Comparison of ENCODE assay signal across 13 cellular contexts in the genomic region with DNA sequence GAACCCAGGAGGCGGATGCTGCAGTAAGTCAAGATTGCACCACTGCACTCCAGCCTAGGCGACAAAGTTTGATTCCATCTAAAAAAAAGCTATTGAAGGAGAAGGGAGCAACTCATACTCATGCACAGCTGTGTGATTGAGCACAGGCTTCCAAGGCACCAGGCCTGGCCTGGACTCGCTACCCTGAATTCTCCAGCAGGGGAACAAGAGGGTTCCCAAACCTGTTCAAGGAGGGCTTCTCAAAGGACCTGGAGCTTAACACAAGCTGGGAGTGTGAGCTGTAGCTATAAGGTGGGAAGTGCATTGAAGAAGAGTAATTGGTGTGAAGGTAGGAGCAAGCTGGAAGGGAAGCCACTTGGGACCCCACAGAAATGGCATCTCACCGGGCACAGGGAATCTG. TPM values are rescaled to one million over a fixed set of nuclear protein-coding genes. Genes with fewer than 3 reads are reported as not detected.
DNase-seq lines count a peak whose midpoint lies in the region; ATAC-seq and TF ChIP-seq lines count a peak whose summit lies in the region.
"Had no signal": no experiment of that assay in that cellular context is flagged by ENCODE, and none has a peak within 500 bp of the region (broad histone marks: within the 10 kb centered on the region; RNA-seq: fewer than 3 reads in every experiment).

No MANE protein-coding gene starts in this region.

- CTCF ChIA-PET in naive thymus-derived CD4-positive, alpha-beta T cell (lab: Charles Lee): interaction anchor here (0.7 to 9.3 kb wide), 3 partner anchors 11 to 918 kb away, joined by 3 to 46 read pairs (median 3); partner anchors contain the start of gene DDIT4

- H3K4me1 ChIP-seq in cardiac muscle cell (ENCODE audit: low read depth) (peaks cover 68% of the 10 kb centered on the region), uterus (peaks cover 32 to 43% of the 10 kb centered on the region in 2 donors)
- peaks cover 49 to 78% of the 10 kb centered on the region in 2 donors for H3K4me1 ChIP-seq in naive thymus-derived CD4-positive, alpha-beta T cell (ENCODE audit: control insufficient read depth in 2 of 2, insufficient read depth in 2 of 2, low read length in 2 of 2)

- no peak for ATAC-seq in activated naive CD8-positive, alpha-beta T cell treated with anti-CD3 and anti-CD28 coated beads, Interleukin-2, amount 10 ng/mL, durations not matched to agents 7 days and 5 days (ENCODE audit: low read depth)
- no peak for ATAC-seq in naive thymus-derived CD4-positive, alpha-beta T cell

- H3K4me3 Mint-ChIP-seq in activated naive CD8-positive, alpha-beta T cell treated with anti-CD3 and anti-CD28 coated beads, Interleukin-2, amount 10 ng/mL, durations not matched to agents 7 days and 5 days: peak overlapping the region; percentile 62
- peak overlapping the region in 8 of 10 donors; percentile 10 to 69 (median 50) for H3K4me3 Mint-ChIP-seq in naive thymus-derived CD4-positive, alpha-beta T cell
- H3K4me3 Mint-ChIP-seq: CD14-positive monocyte had no signal

- H3K36me3 ChIP-seq in cardiac muscle cell (no peaks in the 10 kb centered on the region), uterus (no peaks in the 10 kb centered on the region)
- H3K36me3 ChIP-seq in naive thymus-derived CD4-positive, alpha-beta T cell (ENCODE audit: control insufficient read depth in 2 of 3, insufficient read depth in 3 of 3, low read length in 3 of 3): no peaks in the 10 kb centered on the region

- TF ChIP-seq CTCF in cardiac muscle cell (IDR thresholded peaks at IDR 0.05; ENCODE audit: low read depth, low read length): no peak
- TF ChIP-seq CTCF in uterus (IDR thresholded peaks at IDR 0.05): no peak

- peaks cover 61% of the 10 kb centered on the region for H3K4me1 Mint-ChIP-seq in activated naive CD8-positive, alpha-beta T cell treated with anti-CD3 and anti-CD28 coated beads, Interleukin-2, amount 10 ng/mL, durations not matched to agents 7 days and 5 days
- peaks cover 37 to 84% (median 70%) of the 10 kb centered on the region in 7 donors for H3K4me1 Mint-ChIP-seq in naive thymus-derived CD4-positive, alpha-beta T cell

- H3K27me3 ChIP-seq in cardiac muscle cell (no peaks in the 10 kb centered on the region), uterus (no peaks in the 10 kb centered on the region)
- H3K27me3 ChIP-seq in naive thymus-derived CD4-positive, alpha-beta T cell (ENCODE audit: control insufficient read depth in 2 of 2, insufficient read depth in 2 of 2, low read length in 2 of 2): no peaks in the 10 kb centered on the region

- intact Hi-C loops in cardiac septum (cut with DNase I): no loop called here
- intact Hi-C loops in naive thymus-derived CD4-positive, alpha-beta T cell (cut with micrococcal nuclease): no loop called here
- intact Hi-C loops in uterus (cut with DNase I; ENCODE audit: low total_unique reads): no loop called here

- no peak for DNase-seq in cardiac muscle cell (ENCODE audit: low read depth in 1 of 2, low spot score in 1 of 2)
- no peak for DNase-seq in cardiac septum (ENCODE audit: low spot score)
- DNase-seq in activated naive CD8-positive, alpha-beta T cell treated with anti-CD3 and anti-CD28 coated beads, Interleukin-2, amount 10 ng/mL, durations not matched to agents 7 days and 5 days: no peak
- DNase-seq in naive thymus-derived CD4-positive, alpha-beta T cell: no peak
- DNase-seq in uterus: no peak
- DNase-seq in NCI-H1105 (lab: John Stamatoyannopoulos, UW): no peak
- no peak for DNase-seq in islet precursor cell
- DNase-seq in GDM1 (lab: John Stamatoyannopoulos, UW): no peak
- DNase-seq: hippocampal formation; stimulated activated CD4-positive, alpha-beta T cell treated with anti-CD3 and anti-CD28 coated beads, Interleukin-4, amount 100 ng/mL, for 24 hours had no signal

- no peaks in the 10 kb centered on the region for H3K36me3 Mint-ChIP-seq in activated naive CD8-positive, alpha-beta T cell treated with anti-CD3 and anti-CD28 coated beads, Interleukin-2, amount 10 ng/mL, durations not matched to agents 7 days and 5 days
- no peaks in the 10 kb centered on the region for H3K36me3 Mint-ChIP-seq in naive thymus-derived CD4-positive, alpha-beta T cell

- peak overlapping the region; percentile 96 for H3K27ac ChIP-seq in cardiac muscle cell
- H3K27ac ChIP-seq in naive thymus-derived CD4-positive, alpha-beta T cell (ENCODE audit: low read depth, low read length): peak overlapping the region; percentile 17
- H3K27ac ChIP-seq in uterus: peak overlapping the region; percentile 92 to 99

- no peaks in the 10 kb centered on the region for H3K9me3 Mint-ChIP-seq in activated naive CD8-positive, alpha-beta T cell treated with anti-CD3 and anti-CD28 coated beads, Interleukin-2, amount 10 ng/mL, durations not matched to agents 7 days and 5 days
- no peaks in the 10 kb centered on the region for H3K9me3 Mint-ChIP-seq in naive thymus-derived CD4-positive, alpha-beta T cell
- H3K9me3 Mint-ChIP-seq: CD14-positive monocyte, IgD-negative memory B cell had no signal

- no peak for TF ChIP-seq POLR2A in uterus (IDR thresholded peaks at IDR 0.05)

- no peaks in the 10 kb centered on the region for H3K27me3 Mint-ChIP-seq in activated naive CD8-positive, alpha-beta T cell treated with anti-CD3 and anti-CD28 coated beads, Interleukin-2, amount 10 ng/mL, durations not matched to agents 7 days and 5 days
- no peaks in the 10 kb centered on the region for H3K27me3 Mint-ChIP-seq in naive thymus-derived CD4-positive, alpha-beta T cell
- H3K27me3 Mint-ChIP-seq: IgD-negative memory B cell had no signal

- H3K4me3 ChIP-seq in cardiac muscle cell: no peak overlapping the region
- H3K4me3 ChIP-seq in naive thymus-derived CD4-positive, alpha-beta T cell (ENCODE audit: low read length): no peak overlapping the region
- H3K4me3 ChIP-seq in uterus: no peak overlapping the region

- POLR2A ChIA-PET in activated naive CD8-positive, alpha-beta T cell treated with anti-CD3 and anti-CD28 coated beads, Interleukin-2, amount 10 ng/mL, durations not matched to agents 7 days and 5 days (lab: Charles Lee): interaction anchor here (0.7 to 10.9 kb wide), 9 partner anchors 9 to 76 kb away, joined by 3 to 225 read pairs (median 5); partner anchors contain the start of genes ASCC1 and DDIT4
- POLR2A ChIA-PET in naive thymus-derived CD4-positive, alpha-beta T cell (lab: Charles Lee): interaction anchor here (0.6 to 18.6 kb wide), 11 partner anchors 11 to 156 kb away, joined by 3 to 219 read pairs (median 5); partner anchors contain the start of gene DDIT4

- no peaks in the 10 kb centered on the region for H3K9me3 ChIP-seq in cardiac muscle cell (ENCODE audit: low read depth)
- H3K9me3 ChIP-seq in naive thymus-derived CD4-positive, alpha-beta T cell (ENCODE audit: control insufficient read depth in 2 of 3, low read length in 3 of 3): no peaks in the 10 kb centered on the region
- no peaks in the 10 kb centered on the region for H3K9me3 ChIP-seq in uterus
- H3K9me3 ChIP-seq: SK-N-SH had no signal

- H3K27ac Mint-ChIP-seq in activated naive CD8-positive, alpha-beta T cell treated with anti-CD3 and anti-CD28 coated beads, Interleukin-2, amount 10 ng/mL, durations not matched to agents 7 days and 5 days: peak overlapping the region; percentile 79
- peak overlapping the region in 8 of 9 donors; percentile 67 to 95 (median 84) for H3K27ac Mint-ChIP-seq in naive thymus-derived CD4-positive, alpha-beta T cell

RNA-seq across cellular contexts. Expression of gene DDIT4, which starts 15.1 kb away (rescaled TPM):
- total RNA-seq in cardiac muscle cell: 213 and 227 TPM in 2 replicates
- polyA plus RNA-seq in cardiac muscle cell: 210 and 276 TPM in 2 replicates
- 22.6 TPM for total RNA-seq in cardiac septum
- total RNA-seq in activated naive CD8-positive, alpha-beta T cell treated with anti-CD3 and anti-CD28 coated beads, Interleukin-2, amount 10 ng/mL, durations not matched to agents 7 days and 5 days: 100 to 1,000 TPM; 150 to 159 TPM
- total RNA-seq in naive thymus-derived CD4-positive, alpha-beta T cell: 100 to 1,000 TPM in 3 of 5 experiments, 10 to 100 TPM in 2; 25.4 to 335 (median 135) TPM
- polyA plus RNA-seq in naive thymus-derived CD4-positive, alpha-beta T cell: 100 to 1,000 TPM in 1 of 2 donors, 10 to 100 TPM in 1; 80.4 to 219 TPM
- 100 to 1,000 TPM; 118 to 210 (median 145) TPM for total RNA-seq in uterus

RNA-seq across cellular contexts. Expression of gene ASCC1, which starts 42.5 kb away (rescaled TPM):
- total RNA-seq in cardiac muscle cell: 41.3 and 47.9 TPM in 2 replicates
- 58.4 and 61.0 TPM in 2 replicates for polyA plus RNA-seq in cardiac muscle cell
- 21.2 TPM for total RNA-seq in cardiac septum
- 10 to 100 TPM; 28.5 to 34.4 TPM for total RNA-seq in activated naive CD8-positive, alpha-beta T cell treated with anti-CD3 and anti-CD28 coated beads, Interleukin-2, amount 10 ng/mL, durations not matched to agents 7 days and 5 days
- total RNA-seq in naive thymus-derived CD4-positive, alpha-beta T cell: 10 to 100 TPM; 19.4 to 33.1 (median 24.2) TPM
- 10 to 100 TPM; 25.2 to 27.1 TPM for polyA plus RNA-seq in naive thymus-derived CD4-positive, alpha-beta T cell
- 100 to 1,000 TPM in 1 of 4 donors, 10 to 100 TPM in 3; 17.9 to 156 (median 38.4) TPM for total RNA-seq in uterus

RNA-seq across cellular contexts. Expression of gene ANAPC16, which starts 42.8 kb away (rescaled TPM):
- total RNA-seq in cardiac muscle cell (92.2 and 103 TPM in 2 replicates), cardiac septum (171 TPM), uterus (100 to 1,000 TPM in 2 of 4 donors, 10 to 100 TPM in 2; 83.8 to 144 (median 101) TPM)
- 242 and 283 TPM in 2 replicates for polyA plus RNA-seq in cardiac muscle cell
- total RNA-seq in activated naive CD8-positive, alpha-beta T cell treated with anti-CD3 and anti-CD28 coated beads, Interleukin-2, amount 10 ng/mL, durations not matched to agents 7 days and 5 days: 10 to 100 TPM; 89.2 to 89.8 TPM
- total RNA-seq in naive thymus-derived CD4-positive, alpha-beta T cell: 100 to 1,000 TPM in 3 of 5 experiments, 10 to 100 TPM in 2; 85.5 to 131 (median 105) TPM
- polyA plus RNA-seq in naive thymus-derived CD4-positive, alpha-beta T cell: 100 to 1,000 TPM; 318 to 445 TPM

Comparison
In these comparisons a context has a peak if more than half of its experiments do, and no peak if none do; other contexts are left out.
1. H3K27ac ChIP-seq: peak in every context shown above with its lines; median percentile 96 in cardiac muscle cell; 96 in uterus; 17 in naive thymus-derived CD4-positive, alpha-beta T cell.